ENCODE assay signal across 15 cellular contexts in genomic region chr2:42867093-42868065, GRCh38.
A peak's percentile ranks its signal among the peaks of the same experiment; 100 is the strongest.
DNase-seq lines count a peak whose midpoint lies in the region; ATAC-seq and TF ChIP-seq lines count a peak whose summit lies in the region.
"Had no signal": no experiment of that assay in that cellular context is flagged by ENCODE, and none has a peak within 500 bp of the region (broad histone marks: within the 10 kb centered on the region; RNA-seq: fewer than 3 reads in every experiment).

No MANE protein-coding gene starts in this region.

- H2AK5ac ChIP-seq in H9 (ENCODE audit: insufficient read length, low read length), result no peak overlapping the region

- no peaks in the 10 kb centered on the region for H3K4me1 Mint-ChIP-seq in H9

- no peaks in the 10 kb centered on the region for H4K20me1 ChIP-seq in H9 (ENCODE audit: control insufficient read depth, insufficient read depth, insufficient read length)

- no peaks in the 10 kb centered on the region for H3K23me2 ChIP-seq in H9 (ENCODE audit: insufficient read length, low read depth, low read length, poor library complexity, severe bottlenecking)

- H3K4me3 ChIP-seq in ascending aorta (no peak overlapping the region), heart left ventricle (no peak overlapping the region), muscle layer of colon (ENCODE audit: low read depth in 1 of 2, low read length in 2 of 2) (peak overlapping the region in 1 of 2 donors; percentile 32), testis (no peak overlapping the region)
- H3K4me3 ChIP-seq: pancreas had no signal

- H4K5ac ChIP-seq in H9 (ENCODE audit: insufficient read length, low read depth, low read length), result no peak overlapping the region

- H2BK20ac ChIP-seq in H9 (ENCODE audit: low read depth, low read length, poor library complexity, severe bottlenecking), result no peak overlapping the region

- no peak overlapping the region for H2AFZ ChIP-seq in H9 (ENCODE audit: low read length)

- H3K18ac ChIP-seq in H9 (ENCODE audit: insufficient read length, low read depth, low read length), result no peak overlapping the region

- H2BK5ac ChIP-seq in H9 (ENCODE audit: insufficient read length, low read length), result no peak overlapping the region

- H3K9me3 Mint-ChIP-seq in H9, result peaks cover 11 to 16% of the 10 kb centered on the region in 2 experiments

- H3K9ac ChIP-seq in muscle layer of colon (ENCODE audit: low read length) (no peak overlapping the region), H9 (ENCODE audit: extremely low read depth, insufficient read length, low read length) (no peak overlapping the region)

- H3K27me3 ChIP-seq in ascending aorta (no peaks in the 10 kb centered on the region), heart left ventricle (no peaks in the 10 kb centered on the region), muscle layer of colon (ENCODE audit: control insufficient read depth in 1 of 2, insufficient read depth in 2 of 2, low read length in 2 of 2) (no peaks in the 10 kb centered on the region), testis (no peaks in the 10 kb centered on the region), H9 (ENCODE audit: insufficient read depth, low read length) (no peaks in the 10 kb centered on the region)
- H3K27me3 ChIP-seq: pancreas had no signal

- H4K8ac ChIP-seq in H9 (replicated peaks; ENCODE audit: insufficient read length, low read depth, low read length), result no peak overlapping the region

- DNase-seq in ascending aorta (ENCODE audit: low spot score in 2 of 2) (peak in 1 of 2 donors; percentile 79), heart left ventricle (no peak), testis (peak; percentile 37), H9 (no peak), GM03348 (ENCODE audit: low spot score) (no peak)
- DNase-seq: activated CD8-positive, alpha-beta T cell treated with anti-CD3 and anti-CD28 coated beads for 36 hours; GDM1; Karpas-422; NCI-H146; pancreas; substantia nigra had no signal

- H3K36me3 ChIP-seq in ascending aorta (no peaks in the 10 kb centered on the region), heart left ventricle (no peaks in the 10 kb centered on the region), muscle layer of colon (ENCODE audit: insufficient read depth, low read length) (no peaks in the 10 kb centered on the region), testis (ENCODE audit: low read depth, missing control alignments) (no peaks in the 10 kb centered on the region)
- H3K36me3 ChIP-seq: pancreas had no signal

- peak overlapping the region; percentile 87 to 88 for H3K27ac ChIP-seq in ascending aorta
- peak overlapping the region; percentile 73 to 92 (median 82) for H3K27ac ChIP-seq in heart left ventricle
- H3K27ac ChIP-seq in muscle layer of colon (ENCODE audit: low read depth, low read length), result peak overlapping the region; percentile 70
- H3K27ac ChIP-seq in testis, result peak overlapping the region; percentile 7 to 68
- H3K27ac ChIP-seq in H9 (ENCODE audit: insufficient read length, low read depth, low read length), result no peak overlapping the region
- H3K27ac ChIP-seq: pancreas had no signal

- no peak overlapping the region for H3K27ac Mint-ChIP-seq in H9
- H3K27ac Mint-ChIP-seq: activated CD8-positive, alpha-beta T cell treated with anti-CD3 and anti-CD28 coated beads for 36 hours had no signal

- no peaks in the 10 kb centered on the region; the same call in 1 of the 2 replicates for H3K27me3 Mint-ChIP-seq in H9 (ENCODE audit: low read depth)
- H3K27me3 Mint-ChIP-seq: activated CD8-positive, alpha-beta T cell treated with anti-CD3 and anti-CD28 coated beads for 36 hours had no signal

- peaks cover 0 to 14% (median 6%) of the 10 kb centered on the region in 3 experiments; a peak in 5 of 7 replicates for H3K36me3 Mint-ChIP-seq in H9 (ENCODE audit: insufficient read depth in 1 of 3, low read depth in 3 of 3)

- no peak overlapping the region for H2BK15ac ChIP-seq in H9 (ENCODE audit: low read depth, low read length)

- H3K56ac ChIP-seq in H9 (ENCODE audit: insufficient read length, low read depth, low read length), result no peak overlapping the region

- WGBS in heart left ventricle, 4 donors, result 74 to 85% (median 82%) methylated on average over 11 of the region's 11 CpGs
- 60 to 71% methylated on average over 11 of the region's 11 CpGs for WGBS in testis, 2 donors
- WGBS in H9 (ENCODE audit: extremely low coverage, insufficient read length, low lambda C conversion rate), result no CpG with 5 or more reads among the region's 11 CpGs

- no peak overlapping the region for H4K91ac ChIP-seq in H9 (ENCODE audit: insufficient read length, low read depth, low read length)

- no peak for TF ChIP-seq POLR2A in heart left ventricle (IDR thresholded peaks at IDR 0.05)
- no peak for TF ChIP-seq POLR2A in testis (IDR thresholded peaks at IDR 0.05)

- H3K9me3 ChIP-seq in ascending aorta, result peaks cover 4 to 7% of the 10 kb centered on the region in 2 donors
- peaks cover 0 to 22% (median 8%) of the 10 kb centered on the region in 12 donors for H3K9me3 ChIP-seq in heart left ventricle
- no peaks in the 10 kb centered on the region for H3K9me3 ChIP-seq in muscle layer of colon (ENCODE audit: low read length)
- no peaks in the 10 kb centered on the region for H3K9me3 ChIP-seq in testis
- peaks cover 4% of the 10 kb centered on the region for H3K9me3 ChIP-seq in H9 (ENCODE audit: control insufficient read depth, low read depth, low read length)
- H3K9me3 ChIP-seq: pancreas had no signal

- intact Hi-C loops in ascending aorta (cut with DNase I), result loop anchor here (5.0 kb wide), 2 partner anchors 40 to 60 kb away; no protein-coding TSS in a partner anchor
- intact Hi-C loops in heart left ventricle (cut with DNase I), result loop anchor here in 5 of 10 donors (2.0 to 10.0 kb wide), 5 partner anchors 40 to 247 kb away; no protein-coding TSS in a partner anchor
- intact Hi-C loops in testis (cut with DNase I; ENCODE audit: low total_unique reads), result no loop called here

- H3T11ph ChIP-seq in H9 (ENCODE audit: low read length), result no peak overlapping the region

- TF ChIP-seq CTCF in ascending aorta (IDR thresholded peaks at IDR 0.05) (no peak), heart left ventricle (IDR thresholded peaks at IDR 0.05) (no peak), testis (IDR thresholded peaks at IDR 0.05) (no peak), H9 (conservative IDR thresholded peaks at IDR 0.05) (no peak)

- no peak overlapping the region for H3K4me2 ChIP-seq in H9 (ENCODE audit: insufficient read depth, insufficient read length, low read length)

- H3K4me1 ChIP-seq in ascending aorta (peaks cover 3 to 22% of the 10 kb centered on the region in 2 donors), heart left ventricle (peaks cover 0 to 34% (median 23%) of the 10 kb centered on the region in 12 donors), muscle layer of colon (ENCODE audit: insufficient read depth, low read length) (peaks cover 20% of the 10 kb centered on the region), testis (peaks cover 16% of the 10 kb centered on the region), H9 (ENCODE audit: insufficient read depth, low read length) (no peaks in the 10 kb centered on the region)
- H3K4me1 ChIP-seq: Caco-2 had no signal

- ATAC-seq in heart left ventricle, result no peak
- no peak for ATAC-seq in HG03196 (IDR thresholded peaks at IDR 0.05; ENCODE audit: unreplicated experiment)
- no peak for ATAC-seq in HG03039 (IDR thresholded peaks at IDR 0.05; ENCODE audit: unreplicated experiment)
- ATAC-seq: activated CD8-positive, alpha-beta T cell treated with anti-CD3 and anti-CD28 coated beads for 36 hours had no signal

- no peak overlapping the region for H3K4me3 Mint-ChIP-seq in H9
- H3K4me3 Mint-ChIP-seq: activated CD8-positive, alpha-beta T cell treated with anti-CD3 and anti-CD28 coated beads for 36 hours had no signal

- H3K79me2 ChIP-seq in H9 (ENCODE audit: insufficient read depth, low read length), result no peaks in the 10 kb centered on the region

- no peak overlapping the region for H2BK120ac ChIP-seq in H9 (ENCODE audit: low read depth, low read length, poor library complexity, severe bottlenecking)

- no peak overlapping the region for H3K14ac ChIP-seq in H9 (ENCODE audit: insufficient read depth, low read length)

- H3K4ac ChIP-seq in H9 (ENCODE audit: low read depth, low read length), result no peak overlapping the region

- no peak overlapping the region for H2BK12ac ChIP-seq in H9 (ENCODE audit: insufficient read length, low read depth, low read length)

- no peaks in the 10 kb centered on the region for H3K79me1 ChIP-seq in H9 (ENCODE audit: insufficient read depth, low read depth, low read length, poor library complexity, severe bottlenecking)

- no peak overlapping the region for H3K23ac ChIP-seq in H9 (ENCODE audit: insufficient read length, low read depth, low read length)
